Comparison of ENCODE assay signal across 5 cellular contexts in genomic region chr3:944786-945185, GRCh38.
"Had no signal": no experiment of that assay in that cellular context is flagged by ENCODE, and none has a peak within 500 bp of the region (broad histone marks: within the 10 kb centered on the region; RNA-seq: fewer than 3 reads in every experiment).

No MANE protein-coding gene starts in this region.

- H3K27ac ChIP-seq: HL-60, KMS-11 had no signal

- FAIRE-seq: HTR-8/SVneo had no signal

- DNase-seq: KBM-7, KG1 had no signal

- H3K4me2 ChIP-seq: KMS-11 had no signal

- H3K9ac ChIP-seq: KMS-11 had no signal
